In the genomic region with DNA sequence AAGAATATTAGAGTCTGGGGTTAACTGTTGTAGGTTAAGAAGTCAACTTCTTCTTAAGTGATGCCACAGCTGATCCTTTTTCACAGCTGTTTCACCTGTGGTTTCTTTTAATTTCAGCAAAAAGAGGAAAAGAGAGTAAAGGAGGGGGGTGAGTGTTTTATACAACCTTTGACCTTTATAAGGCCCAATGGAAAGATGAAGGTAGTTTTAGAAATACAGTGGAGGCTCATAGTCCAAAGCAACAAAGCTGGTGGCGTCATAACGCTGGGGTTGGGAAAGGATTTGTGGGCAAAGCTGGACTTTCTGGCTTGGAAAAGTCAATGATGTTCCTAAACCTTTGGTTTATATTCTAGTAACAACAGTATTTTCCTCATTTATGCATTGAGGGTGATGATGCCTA, we compare ENCODE assay signal across 16 cellular contexts. TPM values are rescaled to one million over a fixed set of nuclear protein-coding genes. Genes with fewer than 3 reads are reported as not detected.
A peak's percentile ranks its signal among the peaks of the same experiment; 100 is the strongest.
DNase-seq lines count a peak whose midpoint lies in the region; ATAC-seq lines count a peak whose summit lies in the region.
"Had no signal": no experiment of that assay in that cellular context is flagged by ENCODE, and none has a peak within 500 bp of the region (broad histone marks: within the 10 kb centered on the region; RNA-seq: fewer than 3 reads in every experiment).

No MANE protein-coding gene starts in this region.

- CTCF ChIA-PET in activated CD4-positive, alpha-beta memory T cell treated with anti-CD3 and anti-CD28 coated beads for 36 hours (lab: Charles Lee): no interaction called here
- CTCF ChIA-PET in activated CD4-positive, alpha-beta memory T cell treated with anti-CD3 and anti-CD28 coated beads, Interleukin-2, amount 10 ng/mL, durations not matched to agents 7 days and 5 days (lab: Charles Lee): interaction anchor here (0.9 to 2.6 kb wide), 2 partner anchors 18 to 83 kb away, joined by 3 to 9 read pairs; no protein-coding TSS in a partner anchor

- no peak for DNase-seq in activated CD4-positive, alpha-beta memory T cell treated with anti-CD3 and anti-CD28 coated beads for 36 hours
- no peak for DNase-seq in activated CD4-positive, alpha-beta memory T cell treated with anti-CD3 and anti-CD28 coated beads, Interleukin-2, amount 10 ng/mL, durations not matched to agents 7 days and 5 days
- DNase-seq in MV-4-11 (lab: John Stamatoyannopoulos, UW) (peak; percentile 65), memory B cell (ENCODE audit: low spot score in 2 of 2) (no peak), Right ventricle myocardium inferior (ENCODE audit: missing footprints) (no peak), NCI-H69 (lab: John Stamatoyannopoulos, UW) (no peak)
- DNase-seq in activated T-helper 2 cell treated with anti-CD3 and anti-CD28 coated beads, Interferon-gamma antibody, Interleukin-2, Interleukin-4, amounts not matched to agents 10 μg/mL and 5 μg/mL and 100 μg/mL, durations not matched to agents 14 hours and 24 hours and 36 hours (ENCODE audit: low spot score): no peak
- DNase-seq: Kasumi-1, NCI-H1092 treated with DMSO at 0.1 percent for 48 hours, NCI-H1436 treated with DMSO at 0.1 percent for 48 hours, NCI-H1930, NCI-H2227 treated with DMSO at 0.1 percent for 48 hours, NCI-H510A, NCI-H748 treated with DMSO at 0.1 percent for 48 hours, Peyer's patch, SJCRH30 had no signal

- peaks cover 36% of the 10 kb centered on the region for H3K36me3 Mint-ChIP-seq in activated CD4-positive, alpha-beta memory T cell treated with anti-CD3 and anti-CD28 coated beads for 36 hours
- peaks cover 37% of the 10 kb centered on the region for H3K36me3 Mint-ChIP-seq in activated CD4-positive, alpha-beta memory T cell treated with anti-CD3 and anti-CD28 coated beads, Interleukin-2, amount 10 ng/mL, durations not matched to agents 7 days and 5 days (ENCODE audit: low read depth)
- H3K36me3 Mint-ChIP-seq in activated T-helper 2 cell treated with anti-CD3 and anti-CD28 coated beads, Interferon-gamma antibody, Interleukin-2, Interleukin-4, amounts not matched to agents 10 μg/mL and 5 μg/mL and 100 μg/mL, durations not matched to agents 14 hours and 24 hours and 36 hours (ENCODE audit: low read depth): peaks cover 75% of the 10 kb centered on the region
- peaks cover 27% of the 10 kb centered on the region for H3K36me3 Mint-ChIP-seq in memory B cell

- H3K4me1 Mint-ChIP-seq in activated CD4-positive, alpha-beta memory T cell treated with anti-CD3 and anti-CD28 coated beads for 36 hours (ENCODE audit: low read depth): peaks cover 45% of the 10 kb centered on the region
- H3K4me1 Mint-ChIP-seq in activated CD4-positive, alpha-beta memory T cell treated with anti-CD3 and anti-CD28 coated beads, Interleukin-2, amount 10 ng/mL, durations not matched to agents 7 days and 5 days: peaks cover 26% of the 10 kb centered on the region
- H3K4me1 Mint-ChIP-seq in activated T-helper 2 cell treated with anti-CD3 and anti-CD28 coated beads, Interferon-gamma antibody, Interleukin-2, Interleukin-4, amounts not matched to agents 10 μg/mL and 5 μg/mL and 100 μg/mL, durations not matched to agents 14 hours and 24 hours and 36 hours (ENCODE audit: low read depth): peaks cover 43% of the 10 kb centered on the region
- peaks cover 4% of the 10 kb centered on the region for H3K4me1 Mint-ChIP-seq in memory B cell

- ATAC-seq in memory B cell (ENCODE audit: low read depth): peak; percentile 32
- no peak for ATAC-seq in Right ventricle myocardium inferior

- H3K27ac Mint-ChIP-seq in activated CD4-positive, alpha-beta memory T cell treated with anti-CD3 and anti-CD28 coated beads for 36 hours: peak overlapping the region; percentile 18
- H3K27ac Mint-ChIP-seq in activated CD4-positive, alpha-beta memory T cell treated with anti-CD3 and anti-CD28 coated beads, Interleukin-2, amount 10 ng/mL, durations not matched to agents 7 days and 5 days: no peak overlapping the region
- peak overlapping the region; percentile 41 for H3K27ac Mint-ChIP-seq in activated T-helper 2 cell treated with anti-CD3 and anti-CD28 coated beads, Interferon-gamma antibody, Interleukin-2, Interleukin-4, amounts not matched to agents 10 μg/mL and 5 μg/mL and 100 μg/mL, durations not matched to agents 14 hours and 24 hours and 36 hours
- no peak overlapping the region for H3K27ac Mint-ChIP-seq in memory B cell

- H3K4me3 Mint-ChIP-seq in activated CD4-positive, alpha-beta memory T cell treated with anti-CD3 and anti-CD28 coated beads for 36 hours: no peak overlapping the region
- no peak overlapping the region for H3K4me3 Mint-ChIP-seq in activated CD4-positive, alpha-beta memory T cell treated with anti-CD3 and anti-CD28 coated beads, Interleukin-2, amount 10 ng/mL, durations not matched to agents 7 days and 5 days
- no peak overlapping the region for H3K4me3 Mint-ChIP-seq in activated T-helper 2 cell treated with anti-CD3 and anti-CD28 coated beads, Interferon-gamma antibody, Interleukin-2, Interleukin-4, amounts not matched to agents 10 μg/mL and 5 μg/mL and 100 μg/mL, durations not matched to agents 14 hours and 24 hours and 36 hours (ENCODE audit: low read depth)
- no peak overlapping the region for H3K4me3 Mint-ChIP-seq in memory B cell

- intact Hi-C loops in activated CD4-positive, alpha-beta memory T cell treated with anti-CD3 and anti-CD28 coated beads for 36 hours (cut with micrococcal nuclease): loop anchor here (5.0 kb wide), 1 partner anchor 85 kb away; no protein-coding TSS in a partner anchor
- intact Hi-C loops in activated T-helper 2 cell treated with anti-CD3 and anti-CD28 coated beads, Interferon-gamma antibody, Interleukin-2, Interleukin-4, amounts not matched to agents 10 μg/mL and 5 μg/mL and 100 μg/mL, durations not matched to agents 14 hours and 24 hours and 36 hours (cut with micrococcal nuclease): no loop called here
- intact Hi-C loops in Right ventricle myocardium inferior (cut with DNase I): no loop called here

- H3K27me3 Mint-ChIP-seq in activated CD4-positive, alpha-beta memory T cell treated with anti-CD3 and anti-CD28 coated beads for 36 hours: no peaks in the 10 kb centered on the region
- H3K27me3 Mint-ChIP-seq in activated CD4-positive, alpha-beta memory T cell treated with anti-CD3 and anti-CD28 coated beads, Interleukin-2, amount 10 ng/mL, durations not matched to agents 7 days and 5 days: no peaks in the 10 kb centered on the region
- no peaks in the 10 kb centered on the region for H3K27me3 Mint-ChIP-seq in activated T-helper 2 cell treated with anti-CD3 and anti-CD28 coated beads, Interferon-gamma antibody, Interleukin-2, Interleukin-4, amounts not matched to agents 10 μg/mL and 5 μg/mL and 100 μg/mL, durations not matched to agents 14 hours and 24 hours and 36 hours (ENCODE audit: low read depth)
- no peaks in the 10 kb centered on the region for H3K27me3 Mint-ChIP-seq in memory B cell

- no peaks in the 10 kb centered on the region for H3K9me3 Mint-ChIP-seq in activated CD4-positive, alpha-beta memory T cell treated with anti-CD3 and anti-CD28 coated beads for 36 hours
- no peaks in the 10 kb centered on the region for H3K9me3 Mint-ChIP-seq in activated CD4-positive, alpha-beta memory T cell treated with anti-CD3 and anti-CD28 coated beads, Interleukin-2, amount 10 ng/mL, durations not matched to agents 7 days and 5 days
- H3K9me3 Mint-ChIP-seq in activated T-helper 2 cell treated with anti-CD3 and anti-CD28 coated beads, Interferon-gamma antibody, Interleukin-2, Interleukin-4, amounts not matched to agents 10 μg/mL and 5 μg/mL and 100 μg/mL, durations not matched to agents 14 hours and 24 hours and 36 hours: no peaks in the 10 kb centered on the region
- H3K9me3 Mint-ChIP-seq in memory B cell: no peaks in the 10 kb centered on the region

- POLR2A ChIA-PET in activated CD4-positive, alpha-beta memory T cell treated with anti-CD3 and anti-CD28 coated beads for 36 hours (lab: Charles Lee): interaction anchor here (0.5 to 1.2 kb wide), 4 partner anchors 9 to 745 kb away, joined by 3 to 5 read pairs (median 3); partner anchors contain the start of gene RCL1
- POLR2A ChIA-PET in activated CD4-positive, alpha-beta memory T cell treated with anti-CD3 and anti-CD28 coated beads, Interleukin-2, amount 10 ng/mL, durations not matched to agents 7 days and 5 days (lab: Charles Lee): interaction anchor here (1.2 kb wide), 1 partner anchor 9 kb away, joined by 3 read pairs; no protein-coding TSS in a partner anchor

RNA-seq across cellular contexts. Expression of gene RCL1, which starts 49.5 kb away (rescaled TPM):
- 10 to 100 TPM; 26.0 to 28.2 TPM for total RNA-seq in activated CD4-positive, alpha-beta memory T cell treated with anti-CD3 and anti-CD28 coated beads for 36 hours
- total RNA-seq in activated CD4-positive, alpha-beta memory T cell treated with anti-CD3 and anti-CD28 coated beads, Interleukin-2, amount 10 ng/mL, durations not matched to agents 7 days and 5 days: 10 to 100 TPM; 11.5 to 12.3 TPM
- total RNA-seq in activated T-helper 2 cell treated with anti-CD3 and anti-CD28 coated beads, Interferon-gamma antibody, Interleukin-2, Interleukin-4, amounts not matched to agents 10 μg/mL and 5 μg/mL and 100 μg/mL, durations not matched to agents 14 hours and 24 hours and 36 hours: 34.5 and 36.3 TPM in 2 replicates
- total RNA-seq in Right ventricle myocardium inferior: 5.0 TPM

Comparison
In these comparisons a context has a peak if more than half of its experiments do, and no peak if none do; other contexts are left out.
1. H3K27ac Mint-ChIP-seq: peak in activated CD4-positive, alpha-beta memory T cell treated with anti-CD3 and anti-CD28 coated beads for 36 hours (single experiment) and activated T-helper 2 cell treated with anti-CD3 and anti-CD28 coated beads, Interferon-gamma antibody, Interleukin-2, Interleukin-4, amounts not matched to agents 10 μg/mL and 5 μg/mL and 100 μg/mL, durations not matched to agents 14 hours and 24 hours and 36 hours (single experiment); none in activated CD4-positive, alpha-beta memory T cell treated with anti-CD3 and anti-CD28 coated beads, Interleukin-2, amount 10 ng/mL, durations not matched to agents 7 days and 5 days (single experiment) and memory B cell (single experiment).